8 cellular contexts compared by ENCODE assay signal in the genomic region with DNA sequence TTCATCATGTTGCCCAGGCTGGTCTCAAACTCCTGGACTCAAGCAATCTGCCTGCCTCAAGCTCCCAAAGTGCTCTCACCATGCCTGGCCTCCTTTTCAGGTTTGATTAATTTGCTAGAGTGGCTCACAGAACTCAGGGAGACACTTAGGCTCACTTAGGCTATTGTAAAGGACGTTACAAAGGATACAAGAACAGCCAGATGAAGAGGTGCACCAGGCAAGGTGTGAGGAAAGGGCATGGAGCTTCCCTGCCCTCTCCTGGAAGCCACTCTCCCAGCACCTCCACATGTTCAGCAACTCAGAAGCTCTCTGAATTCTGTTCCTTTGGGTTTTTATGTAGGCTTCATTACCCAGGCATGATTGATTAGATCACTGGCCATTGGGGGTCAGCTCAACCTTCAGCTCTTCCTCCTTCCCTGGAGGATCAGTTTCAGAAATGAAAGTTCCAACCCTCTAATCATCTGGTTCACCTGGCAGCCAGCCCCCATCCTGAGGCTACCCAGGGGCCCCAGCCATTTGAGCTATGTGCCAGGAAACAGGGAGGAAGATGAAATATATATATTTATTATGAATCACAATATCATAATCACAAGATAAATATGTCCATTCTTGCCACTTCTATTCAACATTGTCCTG.
DNase-seq lines count a peak whose midpoint lies in the region; ATAC-seq and TF ChIP-seq lines count a peak whose summit lies in the region.

No MANE protein-coding gene starts in this region.

- H3K36me3 ChIP-seq in GM23338 (ENCODE audit: insufficient read depth) (no peaks in the 10 kb centered on the region), WERI-Rb-1 (no peaks in the 10 kb centered on the region), stomach (no peaks in the 10 kb centered on the region)

- no peaks in the 10 kb centered on the region for H3K79me2 ChIP-seq in GM23338 (replicated peaks; ENCODE audit: insufficient read depth)

- peaks cover 4% of the 10 kb centered on the region for H3K9me3 ChIP-seq in WERI-Rb-1 (ENCODE audit: severe bottlenecking)
- H3K9me3 ChIP-seq in stomach, result no peaks in the 10 kb centered on the region

- H3K27me3 Mint-ChIP-seq in GM23338 (ENCODE audit: insufficient read depth, low read depth, poor library complexity), result no peaks in the 10 kb centered on the region

- TF ChIP-seq EP300 in stomach (IDR thresholded peaks at IDR 0.05), result no peak

- H3K27me3 ChIP-seq in GM23338 (ENCODE audit: insufficient read depth) (no peaks in the 10 kb centered on the region), WERI-Rb-1 (ENCODE audit: insufficient read depth, low read depth, severe bottlenecking) (no peaks in the 10 kb centered on the region), stomach (no peaks in the 10 kb centered on the region)

- no peak for TF ChIP-seq POLR2A in stomach (IDR thresholded peaks at IDR 0.05)

- H3K4me1 Mint-ChIP-seq in GM23338, result peaks cover 2% of the 10 kb centered on the region; the same call in 1 of the 3 replicates

- no peaks in the 10 kb centered on the region for H3K4me1 ChIP-seq in GM23338 (ENCODE audit: insufficient read depth)
- H3K4me1 ChIP-seq in stomach, result peaks cover 0 to 18% (median 4%) of the 10 kb centered on the region in 4 donors

- peak; percentile 40 to 66 for TF ChIP-seq CTCF in GM23338 (conservative IDR thresholded peaks at IDR 0.05; ENCODE audit: low read depth in 2 of 2)
- peak; percentile 54 for TF ChIP-seq CTCF in WERI-Rb-1 (IDR thresholded peaks at IDR 0.05; ENCODE audit: low read depth, low read length)
- TF ChIP-seq CTCF in stomach (IDR thresholded peaks at IDR 0.05), result peak in 4 of 7 experiments; percentile 41 to 50 (median 44)

- peaks cover 8% of the 10 kb centered on the region; the same call in 2 of the 3 replicates for H3K9me3 Mint-ChIP-seq in GM23338

- H3F3A ChIP-seq in GM23338 (replicated peaks; ENCODE audit: low read depth), result no peaks in the 10 kb centered on the region

- H2AFZ ChIP-seq in GM23338, result 0 out of 2 replicates have a peak overlapping the region, but pooled peaks have one; percentile 56

- H3K4me3 ChIP-seq in GM23338 (no peak overlapping the region), WERI-Rb-1 (ENCODE audit: low read depth, low read length) (no peak overlapping the region), stomach (no peak overlapping the region)

- no peaks in the 10 kb centered on the region for H4K20me1 ChIP-seq in GM23338 (replicated peaks; ENCODE audit: insufficient read depth)

- no peak overlapping the region for H3K4me2 ChIP-seq in GM23338

- DNase-seq in GM23338 (ENCODE audit: low spot score), result peak; percentile 47
- no peak for DNase-seq in WERI-Rb-1
- no peak for DNase-seq in left ventricle myocardium superior
- peak; percentile 50 for DNase-seq in stomach
- DNase-seq in KG1 (lab: John Stamatoyannopoulos, UW), result no peak
- no peak for DNase-seq in SW 1271 (lab: John Stamatoyannopoulos, UW)
- DNase-seq in DMS114 treated with DMSO at 0.1 percent for 48 hours (lab: John Stamatoyannopoulos, UW; ENCODE audit: unreplicated experiment), result no peak

- H3K36me3 Mint-ChIP-seq in GM23338 (ENCODE audit: low read depth), result no peaks in the 10 kb centered on the region

- WGBS in stomach, 5 donors, result 10 to 23% (median 22%) methylated on average over 1 of the region's 1 CpG

- ATAC-seq in GM23338 (peak; percentile 88), left ventricle myocardium superior (peak; percentile 89), HG02884 (IDR thresholded peaks at IDR 0.05; ENCODE audit: unreplicated experiment) (no peak)

- intact Hi-C loops in left ventricle myocardium superior (cut with micrococcal nuclease), result no loop called here
- intact Hi-C loops in stomach (cut with DNase I; ENCODE audit: low total_unique reads), result no loop called here

- no peaks in the 10 kb centered on the region for H3K9me2 ChIP-seq in GM23338 (ENCODE audit: insufficient read depth)

- H3K27ac ChIP-seq in GM23338 (ENCODE audit: low read depth), result no peak overlapping the region
- H3K27ac ChIP-seq in WERI-Rb-1, result no peak overlapping the region
- H3K27ac ChIP-seq in stomach, result no peak overlapping the region

- H3K27ac Mint-ChIP-seq in GM23338, result no peak overlapping the region

- no peak overlapping the region for H3K4me3 Mint-ChIP-seq in GM23338

TF ChIP-seq in GM23338, 12 proteins besides CTCF, POLR2A, EP300 and RAD21:
- TF ChIP-seq ZNF114 (CRISPR knock-in tag; IDR thresholded peaks at IDR 0.05) (no peak), NANOG (IDR thresholded peaks at IDR 0.05; ENCODE audit: borderline replicate concordance) (no peak)

Comparison
In these comparisons a context has a peak if more than half of its experiments do, and no peak if none do; other contexts are left out.
1. DNase-seq: peak in GM23338 (single experiment) and stomach (single experiment); none in WERI-Rb-1 (single experiment), left ventricle myocardium superior (single experiment), KG1 (single experiment), SW 1271 (0 of 2) and DMS114 treated with DMSO at 0.1 percent for 48 hours (single experiment).
2. Peak in every context shown above with its lines, with median percentiles within 50 percentile points of each other: CTCF ChIP-seq.